ENCODE assay signal across 24 cellular contexts in the genomic region with DNA sequence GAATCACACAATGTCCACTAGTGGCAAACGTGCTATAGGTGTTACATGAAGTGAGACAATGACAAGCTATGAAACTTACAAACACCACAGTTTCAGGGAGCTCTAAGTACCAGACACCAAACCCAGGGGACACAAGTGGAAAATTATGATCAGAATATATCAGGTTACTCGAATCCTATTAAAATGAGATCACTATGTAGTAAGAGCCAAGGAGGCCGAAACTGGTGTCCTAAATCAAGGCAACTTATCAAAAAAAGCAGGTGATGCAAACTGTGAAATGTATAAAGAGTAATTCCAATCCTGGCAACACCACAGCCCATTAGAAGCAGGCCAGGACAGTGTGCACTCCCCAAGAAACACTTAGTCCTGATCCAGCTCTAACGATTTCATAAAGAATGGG.
A peak's percentile ranks its signal among the peaks of the same experiment; 100 is the strongest.
DNase-seq lines count a peak whose midpoint lies in the region; ATAC-seq and TF ChIP-seq lines count a peak whose summit lies in the region.
"Had no signal": no experiment of that assay in that cellular context is flagged by ENCODE, and none has a peak within 500 bp of the region (broad histone marks: within the 10 kb centered on the region; RNA-seq: fewer than 3 reads in every experiment).

No MANE protein-coding gene starts in this region.

- POLR2A ChIA-PET in WTC11 (lab: Charles Lee): no interaction called here

- H3K4me1 ChIP-seq in right lobe of liver: no peaks in the 10 kb centered on the region
- H3K4me1 ChIP-seq: body of pancreas, sigmoid colon had no signal

- H3K27me3 Mint-ChIP-seq in WTC11 (ENCODE audit: low read depth): no peaks in the 10 kb centered on the region
- H3K27me3 Mint-ChIP-seq: CD4-positive, alpha-beta memory T cell; memory B cell had no signal

- no peaks in the 10 kb centered on the region for H3K9me3 ChIP-seq in right lobe of liver
- H3K9me3 ChIP-seq: body of pancreas, sigmoid colon, thoracic aorta had no signal

- CTCF ChIA-PET in WTC11 (lab: Charles Lee): interaction anchor here (0.8 to 1.5 kb wide), 4 partner anchors 12 to 165 kb away, joined by 3 to 5 read pairs (median 3); no protein-coding TSS in a partner anchor

- H3K4me1 Mint-ChIP-seq in WTC11: peaks cover 33% of the 10 kb centered on the region
- H3K4me1 Mint-ChIP-seq: CD4-positive, alpha-beta memory T cell had no signal

- no peaks in the 10 kb centered on the region for H3K36me3 ChIP-seq in right lobe of liver
- H3K36me3 ChIP-seq: sigmoid colon had no signal

- no peak overlapping the region for H3K27ac ChIP-seq in right lobe of liver
- H3K27ac ChIP-seq: body of pancreas, thoracic aorta had no signal

- ATAC-seq in left ventricle myocardium superior (peak; percentile 30), WTC11 (no peak), GM18858 (IDR thresholded peaks at IDR 0.05; ENCODE audit: unreplicated experiment) (no peak), right lobe of liver (no peak)
- ATAC-seq: body of pancreas, K562, Panc1 had no signal

- 77% methylated on average over 4 of the region's 4 CpGs for WGBS in right lobe of liver (ENCODE audit: insufficient coverage, low coverage, low lambda C conversion rate, missing lambda C conversion rate)

- no peak overlapping the region for H3K4me3 ChIP-seq in right lobe of liver
- H3K4me3 ChIP-seq: body of pancreas, K562, sigmoid colon, thoracic aorta had no signal

- peak overlapping the region; percentile 44 for H3K27ac Mint-ChIP-seq in WTC11
- H3K27ac Mint-ChIP-seq: memory B cell had no signal

- H3K4me3 Mint-ChIP-seq in WTC11: no peak overlapping the region
- H3K4me3 Mint-ChIP-seq: CD4-positive, alpha-beta memory T cell; H9; memory B cell had no signal

- intact Hi-C loops in left ventricle myocardium superior (cut with micrococcal nuclease): no loop called here
- intact Hi-C loops in cardiac septum (cut with DNase I): no loop called here
- intact Hi-C loops in right lobe of liver (cut with DNase I): loop anchor here (10.0 kb wide), 1 partner anchor 115 kb away; no protein-coding TSS in a partner anchor

- TF ChIP-seq CTCF in WTC11 (IDR thresholded peaks at IDR 0.05) (no peak), right lobe of liver (IDR thresholded peaks at IDR 0.05) (no peak)

- no peaks in the 10 kb centered on the region for H3K36me3 Mint-ChIP-seq in WTC11

- no peak for DNase-seq in left ventricle myocardium superior
- DNase-seq in cardiac septum (ENCODE audit: low spot score): no peak
- no peak for DNase-seq in WTC11 (ENCODE audit: low spot score)
- DNase-seq in myocyte (ENCODE audit: low read depth): peak; percentile 66
- no peak for DNase-seq in NCI-H345 (lab: John Stamatoyannopoulos, UW)
- DNase-seq in NCI-H510A (lab: John Stamatoyannopoulos, UW): no peak
- DNase-seq in right lobe of liver: no peak
- DNase-seq: activated CD4-positive, alpha-beta T cell treated with anti-CD3 and anti-CD28 coated beads, Interleukin-2, amount 50 U/mL, for 1 hour; activated T-cell treated with anti-CD3 and anti-CD28 coated beads, Interleukin-2, amount 50 U/mL, for 48 hours; AML-193; body of pancreas; CD4-positive, alpha-beta memory T cell; H9; MM.1S; NCI-H1417 treated with DMSO at 0.1 percent for 48 hours; posterior cingulate gyrus; SHP77; sigmoid colon; stimulated activated naive CD4-positive, alpha-beta T cell had no signal

- TF ChIP-seq POLR2A in right lobe of liver (IDR thresholded peaks at IDR 0.05): no peak

- no peaks in the 10 kb centered on the region for H3K27me3 ChIP-seq in right lobe of liver
- H3K27me3 ChIP-seq: body of pancreas, sigmoid colon had no signal

- H3K9me3 Mint-ChIP-seq in WTC11: no peaks in the 10 kb centered on the region
- H3K9me3 Mint-ChIP-seq: CD4-positive, alpha-beta memory T cell; H9; memory B cell had no signal

TF ChIP-seq in WTC11, 78 proteins besides CTCF, POLR2A, EP300 and RAD21:
- TF ChIP-seq, protein P1, sequence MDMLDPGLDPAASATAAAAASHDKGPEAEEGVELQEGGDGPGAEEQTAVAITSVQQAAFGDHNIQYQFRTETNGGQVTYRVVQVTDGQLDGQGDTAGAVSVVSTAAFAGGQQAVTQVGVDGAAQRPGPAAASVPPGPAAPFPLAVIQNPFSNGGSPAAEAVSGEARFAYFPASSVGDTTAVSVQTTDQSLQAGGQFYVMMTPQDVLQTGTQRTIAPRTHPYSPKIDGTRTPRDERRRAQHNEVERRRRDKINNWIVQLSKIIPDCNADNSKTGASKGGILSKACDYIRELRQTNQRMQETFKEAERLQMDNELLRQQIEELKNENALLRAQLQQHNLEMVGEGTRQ (CRISPR knock-in tag; IDR thresholded peaks at IDR 0.05): no peak
- TF ChIP-seq ZNF263 (CRISPR knock-in tag; IDR thresholded peaks at IDR 0.05; ENCODE audit: low read depth): no peak
- TF ChIP-seq SMAD4 (CRISPR knock-in tag; IDR thresholded peaks at IDR 0.05): no peak
- no peak for TF ChIP-seq CREM (CRISPR knock-in tag; IDR thresholded peaks at IDR 0.05)
- no peak for TF ChIP-seq KAT7 (CRISPR knock-in tag; IDR thresholded peaks at IDR 0.05; ENCODE audit: borderline replicate concordance)
- no peak for TF ChIP-seq CBFB (CRISPR knock-in tag; IDR thresholded peaks at IDR 0.05; ENCODE audit: low read depth)
- TF ChIP-seq ZNF423 (CRISPR knock-in tag; IDR thresholded peaks at IDR 0.05): no peak
- TF ChIP-seq, protein P2, sequence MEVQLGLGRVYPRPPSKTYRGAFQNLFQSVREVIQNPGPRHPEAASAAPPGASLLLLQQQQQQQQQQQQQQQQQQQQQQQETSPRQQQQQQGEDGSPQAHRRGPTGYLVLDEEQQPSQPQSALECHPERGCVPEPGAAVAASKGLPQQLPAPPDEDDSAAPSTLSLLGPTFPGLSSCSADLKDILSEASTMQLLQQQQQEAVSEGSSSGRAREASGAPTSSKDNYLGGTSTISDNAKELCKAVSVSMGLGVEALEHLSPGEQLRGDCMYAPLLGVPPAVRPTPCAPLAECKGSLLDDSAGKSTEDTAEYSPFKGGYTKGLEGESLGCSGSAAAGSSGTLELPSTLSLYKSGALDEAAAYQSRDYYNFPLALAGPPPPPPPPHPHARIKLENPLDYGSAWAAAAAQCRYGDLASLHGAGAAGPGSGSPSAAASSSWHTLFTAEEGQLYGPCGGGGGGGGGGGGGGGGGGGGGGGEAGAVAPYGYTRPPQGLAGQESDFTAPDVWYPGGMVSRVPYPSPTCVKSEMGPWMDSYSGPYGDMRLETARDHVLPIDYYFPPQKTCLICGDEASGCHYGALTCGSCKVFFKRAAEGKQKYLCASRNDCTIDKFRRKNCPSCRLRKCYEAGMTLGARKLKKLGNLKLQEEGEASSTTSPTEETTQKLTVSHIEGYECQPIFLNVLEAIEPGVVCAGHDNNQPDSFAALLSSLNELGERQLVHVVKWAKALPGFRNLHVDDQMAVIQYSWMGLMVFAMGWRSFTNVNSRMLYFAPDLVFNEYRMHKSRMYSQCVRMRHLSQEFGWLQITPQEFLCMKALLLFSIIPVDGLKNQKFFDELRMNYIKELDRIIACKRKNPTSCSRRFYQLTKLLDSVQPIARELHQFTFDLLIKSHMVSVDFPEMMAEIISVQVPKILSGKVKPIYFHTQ (CRISPR knock-in tag; IDR thresholded peaks at IDR 0.05): no peak
- no peak for TF ChIP-seq FOXK1 (CRISPR knock-in tag; IDR thresholded peaks at IDR 0.05)
TF ChIP-seq in WTC11: peak in this region for 0.

Comparison
In these comparisons a context has a peak if more than half of its experiments do, and no peak if none do; other contexts are left out.
1. intact Hi-C loops: an anchor here in right lobe of liver (10.0 kb wide); none called in left ventricle myocardium superior and cardiac septum.